ENCODE assay signal across 8 cellular contexts in genomic region chr2:30146337-30147195, GRCh38. TPM values are rescaled to one million over a fixed set of nuclear protein-coding genes. Genes with fewer than 3 reads are reported as not detected.
DNase-seq lines count a peak whose midpoint lies in the region; ATAC-seq and TF ChIP-seq lines count a peak whose summit lies in the region.

TSS of gene YPEL5 (plus strand) at chr2:30147007. CDS start at chr2:30156652, 9,645 bp downstream.

- CTCF ChIA-PET in activated CD4-positive, alpha-beta T cell treated with anti-CD3 and anti-CD28 coated beads, Interleukin-2, amount 10 ng/mL, durations not matched to agents 7 days and 5 days (lab: Charles Lee), result interaction anchor here (0.6 to 7.2 kb wide), 8 partner anchors 9 to 565 kb away, joined by 3 to 72 read pairs (median 4); no protein-coding TSS in a partner anchor

- H3K4me1 ChIP-seq in BLaER1, result peaks cover 42% of the 10 kb centered on the region

- ATAC-seq in GM19328 (IDR thresholded peaks at IDR 0.05; ENCODE audit: unreplicated experiment) (peak; percentile 94), HG03520 (IDR thresholded peaks at IDR 0.05; ENCODE audit: unreplicated experiment) (peak; percentile 93)

- H3K27me3 ChIP-seq in BLaER1, result no peaks in the 10 kb centered on the region
- H3K27me3 ChIP-seq in layer of hippocampus (ENCODE audit: control insufficient read depth, insufficient read depth, low read length), result no peaks in the 10 kb centered on the region

- H4K20me1 ChIP-seq in BLaER1, result peaks cover 38% of the 10 kb centered on the region

- H3K4me3 Mint-ChIP-seq in activated CD4-positive, alpha-beta T cell treated with anti-CD3 and anti-CD28 coated beads, Interleukin-2, amount 10 ng/mL, durations not matched to agents 7 days and 5 days, result peak within 1 kb of the TSS; percentile 81

- no peaks in the 10 kb centered on the region for H3K9me3 ChIP-seq in BLaER1

- POLR2A ChIA-PET in activated CD4-positive, alpha-beta T cell treated with anti-CD3 and anti-CD28 coated beads, Interleukin-2, amount 10 ng/mL, durations not matched to agents 7 days and 5 days (lab: Charles Lee), result no interaction called here

- H3K4me3 ChIP-seq in BLaER1 (peak within 1 kb of the TSS; percentile 99), coronary artery (peak within 1 kb of the TSS; percentile 99)

- H3K4me2 ChIP-seq in BLaER1, result peak within 1 kb of the TSS; percentile 97

- no peaks in the 10 kb centered on the region for H3K27me3 Mint-ChIP-seq in activated CD4-positive, alpha-beta T cell treated with anti-CD3 and anti-CD28 coated beads, Interleukin-2, amount 10 ng/mL, durations not matched to agents 7 days and 5 days

- peak within 1 kb of the TSS; percentile 99 for H3K27ac ChIP-seq in BLaER1
- H3K27ac ChIP-seq in coronary artery, result peak within 1 kb of the TSS; percentile 96 to 100
- H3K27ac ChIP-seq in layer of hippocampus (ENCODE audit: low read depth, low read length), result peak within 1 kb of the TSS; percentile 93

- H3K4me1 Mint-ChIP-seq in activated CD4-positive, alpha-beta T cell treated with anti-CD3 and anti-CD28 coated beads, Interleukin-2, amount 10 ng/mL, durations not matched to agents 7 days and 5 days, result peaks cover 44% of the 10 kb centered on the region

- peak within 1 kb of the TSS; percentile 98 for H3K9ac ChIP-seq in BLaER1

- peak; percentile 98 for DNase-seq in NCI-H69 (lab: John Stamatoyannopoulos, UW)
- DNase-seq in activated CD4-positive, alpha-beta T cell treated with anti-CD3 and anti-CD28 coated beads, Interleukin-2, amount 10 ng/mL, durations not matched to agents 7 days and 5 days, result peak; percentile 99
- peak; percentile 100 for DNase-seq in coronary artery (ENCODE audit: low spot score)
- peak; percentile 99 for DNase-seq in stimulated activated CD4-positive, alpha-beta T cell treated with anti-CD3 and anti-CD28 coated beads, Interleukin-1b, Interleukin-23, amount 100 ng/mL, for 4 hours (ENCODE audit: low read depth in 2 of 2)

- H3K36me3 ChIP-seq in BLaER1, result no peaks in the 10 kb centered on the region

- H3K9me3 Mint-ChIP-seq in activated CD4-positive, alpha-beta T cell treated with anti-CD3 and anti-CD28 coated beads, Interleukin-2, amount 10 ng/mL, durations not matched to agents 7 days and 5 days, result no peaks in the 10 kb centered on the region

- peaks cover 11% of the 10 kb centered on the region for H3K36me3 Mint-ChIP-seq in activated CD4-positive, alpha-beta T cell treated with anti-CD3 and anti-CD28 coated beads, Interleukin-2, amount 10 ng/mL, durations not matched to agents 7 days and 5 days (ENCODE audit: low read depth)

- H3K27ac Mint-ChIP-seq in activated CD4-positive, alpha-beta T cell treated with anti-CD3 and anti-CD28 coated beads, Interleukin-2, amount 10 ng/mL, durations not matched to agents 7 days and 5 days, result peak within 1 kb of the TSS; percentile 99

- no peak for TF ChIP-seq CTCF in coronary artery (IDR thresholded peaks at IDR 0.05)

RNA-seq across cellular contexts. Expression of gene YPEL5, which starts in this region (rescaled TPM):
- 10 to 100 TPM; 32.3 to 39.2 TPM for total RNA-seq in activated CD4-positive, alpha-beta T cell treated with anti-CD3 and anti-CD28 coated beads, Interleukin-2, amount 10 ng/mL, durations not matched to agents 7 days and 5 days

Comparison
In these comparisons a context has a peak if more than half of its experiments do, and no peak if none do; other contexts are left out.
1. Peak in every context shown above with its lines: DNase-seq, ATAC-seq, H3K4me3 ChIP-seq and H3K27ac ChIP-seq.